1 cellular context compared by ENCODE assay signal in the genomic region with DNA sequence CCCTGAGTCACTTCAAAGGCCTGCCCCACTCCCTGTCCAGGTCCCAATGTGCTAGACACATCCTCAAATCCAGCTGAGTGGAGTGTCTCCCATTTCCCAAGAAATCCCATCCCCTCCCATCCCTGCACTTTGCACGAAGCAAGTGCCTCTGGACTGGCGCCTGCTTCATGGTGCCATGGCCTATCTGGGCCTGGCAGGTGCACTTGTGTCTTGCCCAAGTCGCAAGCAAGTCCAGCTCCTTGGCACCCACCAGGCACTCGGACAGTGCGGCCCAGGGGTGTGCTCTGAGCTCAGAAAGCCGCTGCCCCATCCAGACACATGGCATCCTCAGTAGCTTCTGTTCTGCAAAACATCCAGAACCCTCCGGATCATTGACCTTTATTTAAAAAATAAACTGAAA.
TF ChIP-seq lines count a peak whose summit lies in the region.

No MANE protein-coding gene starts in this region.

TF ChIP-seq in H1, 55 proteins besides CTCF, POLR2A, EP300 and RAD21:
- TF ChIP-seq JUND (IDR thresholded peaks at IDR 0.05; ENCODE audit: low read length) (no peak), CHD1 (IDR thresholded peaks at IDR 0.05; ENCODE audit: low read depth, low read length) (no peak), CREB1 (IDR thresholded peaks at IDR 0.05) (no peak), RFX5 (IDR thresholded peaks at IDR 0.05; ENCODE audit: borderline replicate concordance, low read depth, low read length) (no peak), SRF (IDR thresholded peaks at IDR 0.05; ENCODE audit: low read depth, low read length) (no peak), SP1 (IDR thresholded peaks at IDR 0.05; ENCODE audit: low read depth, low read length) (no peak), RXRA (IDR thresholded peaks at IDR 0.05; ENCODE audit: insufficient read depth, low read depth, low read length) (no peak), HDAC6 (IDR thresholded peaks at IDR 0.05; ENCODE audit: low read depth, low read length) (no peak), SIN3A (conservative IDR thresholded peaks at IDR 0.05 in 1 of 2, IDR thresholded peaks at IDR 0.05 in 1 of 2; ENCODE audit: low read depth in 1 of 2, low read length in 2 of 2) (no peak), TEAD4 (IDR thresholded peaks at IDR 0.05; ENCODE audit: low read depth, low read length) (no peak), BACH1 (IDR thresholded peaks at IDR 0.05; ENCODE audit: low read length) (no peak), BRCA1 (IDR thresholded peaks at IDR 0.05; ENCODE audit: low read depth, low read length) (no peak), CBX8 (IDR thresholded peaks at IDR 0.05; ENCODE audit: borderline replicate concordance, low read depth, low read length) (no peak), KDM4A (IDR thresholded peaks at IDR 0.05; ENCODE audit: low read depth, low read length, severe bottlenecking) (no peak), SP2 (IDR thresholded peaks at IDR 0.05; ENCODE audit: low read length) (no peak), HDAC2 (IDR thresholded peaks at IDR 0.05; ENCODE audit: borderline replicate concordance in 1 of 2, low read depth in 2 of 2, low read length in 2 of 2) (no peak), RBBP5 (IDR thresholded peaks at IDR 0.05; ENCODE audit: borderline replicate concordance, low read depth, low read length) (no peak), SUZ12 (IDR thresholded peaks at IDR 0.05; ENCODE audit: low read length) (no peak), YY1 (IDR thresholded peaks at IDR 0.05; ENCODE audit: low read depth, low read length) (no peak)
- TF ChIP-seq, protein P1, sequence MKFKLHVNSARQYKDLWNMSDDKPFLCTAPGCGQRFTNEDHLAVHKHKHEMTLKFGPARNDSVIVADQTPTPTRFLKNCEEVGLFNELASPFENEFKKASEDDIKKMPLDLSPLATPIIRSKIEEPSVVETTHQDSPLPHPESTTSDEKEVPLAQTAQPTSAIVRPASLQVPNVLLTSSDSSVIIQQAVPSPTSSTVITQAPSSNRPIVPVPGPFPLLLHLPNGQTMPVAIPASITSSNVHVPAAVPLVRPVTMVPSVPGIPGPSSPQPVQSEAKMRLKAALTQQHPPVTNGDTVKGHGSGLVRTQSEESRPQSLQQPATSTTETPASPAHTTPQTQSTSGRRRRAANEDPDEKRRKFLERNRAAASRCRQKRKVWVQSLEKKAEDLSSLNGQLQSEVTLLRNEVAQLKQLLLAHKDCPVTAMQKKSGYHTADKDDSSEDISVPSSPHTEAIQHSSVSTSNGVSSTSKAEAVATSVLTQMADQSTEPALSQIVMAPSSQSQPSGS (IDR thresholded peaks at IDR 0.05; ENCODE audit: low read length): no peak
